ENCODE assay signal across 8 cellular contexts in genomic region chr6:136921521-136921935, GRCh38. TPM values are rescaled to one million over a fixed set of nuclear protein-coding genes. Genes with fewer than 3 reads are reported as not detected.
DNase-seq lines count a peak whose midpoint lies in the region; ATAC-seq, FAIRE-seq and TF ChIP-seq lines count a peak whose summit lies in the region.

No MANE protein-coding gene starts in this region.

- peak overlapping the region; percentile 28 to 67 (median 64) for H3K4me3 ChIP-seq in keratinocyte (ENCODE audit: control insufficient read depth in 2 of 3, extremely low read depth in 1 of 3, insufficient read depth in 2 of 3, low read depth in 1 of 3, low read length in 3 of 3)

- peaks cover 8% of the 10 kb centered on the region for H3K4me1 ChIP-seq in keratinocyte (ENCODE audit: control insufficient read depth, extremely low read depth, insufficient read depth, low read length)

- H3K9ac ChIP-seq in keratinocyte (ENCODE audit: control insufficient read depth, extremely low read depth, insufficient read depth, low read length), result no peak overlapping the region

- no peaks in the 10 kb centered on the region for H3K9me3 Mint-ChIP-seq in stimulated activated naive CD8-positive, alpha-beta T cell treated with anti-CD3 and anti-CD28 coated beads, Interleukin-15, amount 100 ng/mL, for 72 hours

- peak overlapping the region; percentile 85 for H3K4me2 ChIP-seq in keratinocyte (ENCODE audit: control insufficient read depth, extremely low read depth, insufficient read depth, low read depth, low read length)

- H3K9me1 ChIP-seq in keratinocyte (ENCODE audit: control insufficient read depth, extremely low read depth, insufficient read depth, low read length), result no peaks in the 10 kb centered on the region

- peaks cover 38% of the 10 kb centered on the region for H3K4me1 Mint-ChIP-seq in stimulated activated naive CD8-positive, alpha-beta T cell treated with anti-CD3 and anti-CD28 coated beads, Interleukin-15, amount 100 ng/mL, for 72 hours

- peaks cover 0 to under 1% of the 10 kb centered on the region in 2 experiments for H3K36me3 ChIP-seq in keratinocyte (ENCODE audit: control insufficient read depth in 2 of 2, extremely low read depth in 1 of 2, insufficient read depth in 2 of 2, low read length in 2 of 2)

- no peaks in the 10 kb centered on the region for H3K9me3 ChIP-seq in keratinocyte (ENCODE audit: control insufficient read depth, low read depth, low read length)

- H3K27me3 Mint-ChIP-seq in stimulated activated naive CD8-positive, alpha-beta T cell treated with anti-CD3 and anti-CD28 coated beads, Interleukin-15, amount 100 ng/mL, for 72 hours, result peaks cover 76% of the 10 kb centered on the region

- no peak for FAIRE-seq in keratinocyte (lab: Jason Lieb, UNC)

- no peak overlapping the region for H3K27ac ChIP-seq in keratinocyte (ENCODE audit: control insufficient read depth, insufficient read depth, low read length)

- DNase-seq in EH (ENCODE audit: low read depth) (peak; percentile 33), HuH-7 (ENCODE audit: low spot score) (peak; percentile 52), astrocyte of the hippocampus (ENCODE audit: low read depth, low spot score) (peak; percentile 43), keratinocyte (ENCODE audit: low read depth, low spot score) (no peak), GM20000 (ENCODE audit: low spot score) (no peak)
- DNase-seq in stimulated activated naive CD8-positive, alpha-beta T cell treated with anti-CD3 and anti-CD28 coated beads, Interleukin-15, amount 100 ng/mL, for 72 hours, result peak; percentile 11 to 19

- peak overlapping the region; percentile 51 for H2AFZ ChIP-seq in keratinocyte (ENCODE audit: control insufficient read depth, low read length)

- H4K20me1 ChIP-seq in keratinocyte (ENCODE audit: control insufficient read depth, extremely low read depth, insufficient read depth, low read length), result no peaks in the 10 kb centered on the region

- peak; percentile 48 for ATAC-seq in stimulated activated naive CD8-positive, alpha-beta T cell treated with anti-CD3 and anti-CD28 coated beads, Interleukin-15, amount 100 ng/mL, for 72 hours
- ATAC-seq in GM19463 (IDR thresholded peaks at IDR 0.05; ENCODE audit: unreplicated experiment), result no peak
- no peak for ATAC-seq in HG03521 (IDR thresholded peaks at IDR 0.05; ENCODE audit: unreplicated experiment)

- dilution Hi-C loops in keratinocyte (cut with MboI; ENCODE audit: extremely low pct_ligation_motif_present, low sequenced_read_pairs), result no loop called here

- peak overlapping the region; percentile 85 to 89 for H3K4me3 Mint-ChIP-seq in stimulated activated naive CD8-positive, alpha-beta T cell treated with anti-CD3 and anti-CD28 coated beads, Interleukin-15, amount 100 ng/mL, for 72 hours

- peaks cover 44% of the 10 kb centered on the region for H3K27me3 ChIP-seq in keratinocyte (ENCODE audit: control insufficient read depth, extremely low read depth, insufficient read depth, low read length)

- no peaks in the 10 kb centered on the region for H3K79me2 ChIP-seq in keratinocyte (ENCODE audit: control insufficient read depth, insufficient read depth, low read length)

- TF ChIP-seq CTCF in keratinocyte (optimal IDR thresholded peaks at IDR 0.05 in 1 of 3, IDR thresholded peaks at IDR 0.05 in 1 of 3, conservative IDR thresholded peaks at IDR 0.05 in 1 of 3; ENCODE audit: extremely low read depth in 1 of 3, insufficient read depth in 2 of 3, low read length in 3 of 3), result no peak
- TF ChIP-seq CTCF in GM20000 (IDR thresholded peaks at IDR 0.05; ENCODE audit: extremely low read depth, missing control alignments), result no peak

- H3K27ac Mint-ChIP-seq in stimulated activated naive CD8-positive, alpha-beta T cell treated with anti-CD3 and anti-CD28 coated beads, Interleukin-15, amount 100 ng/mL, for 72 hours, result peak overlapping the region in 1 of 2 donors; percentile 92

RNA-seq across cellular contexts. Expression of gene SLC35D3, which starts 0.6 kb away (rescaled TPM):
- not detected in 3 replicates for polyA plus RNA-seq in keratinocyte
- not detected for polyA plus RNA-seq in keratinocyte (2011; ENCODE audit: low read depth)
- polyA plus RNA-seq in keratinocyte (2011; cell fraction: cytosol; rRNA removed), result not detected in 2 replicates
- not detected in 2 replicates for polyA plus RNA-seq in keratinocyte (2011; cell fraction: nucleus; rRNA removed)
- polyA plus RNA-seq in keratinocyte (2012; ENCODE audit: low replicate concordance), result not detected in 2 replicates
- not detected in 3 replicates for polyA minus RNA-seq in keratinocyte
- polyA minus RNA-seq in keratinocyte (2011; cell fraction: cytosol; rRNA and poly(A)+ RNA removed), result not detected
- not detected in 2 replicates for polyA minus RNA-seq in keratinocyte (2011; cell fraction: nucleus; rRNA and poly(A)+ RNA removed)

Comparison
In these comparisons a context has a peak if more than half of its experiments do, and no peak if none do; other contexts are left out.
1. DNase-seq: peak in EH (single experiment), HuH-7 (single experiment), astrocyte of the hippocampus (single experiment) and stimulated activated naive CD8-positive, alpha-beta T cell treated with anti-CD3 and anti-CD28 coated beads, Interleukin-15, amount 100 ng/mL, for 72 hours (2 of 2); none in keratinocyte (single experiment) and GM20000 (single experiment).